Comparison of ENCODE assay signal across 8 cellular contexts in the genomic region with DNA sequence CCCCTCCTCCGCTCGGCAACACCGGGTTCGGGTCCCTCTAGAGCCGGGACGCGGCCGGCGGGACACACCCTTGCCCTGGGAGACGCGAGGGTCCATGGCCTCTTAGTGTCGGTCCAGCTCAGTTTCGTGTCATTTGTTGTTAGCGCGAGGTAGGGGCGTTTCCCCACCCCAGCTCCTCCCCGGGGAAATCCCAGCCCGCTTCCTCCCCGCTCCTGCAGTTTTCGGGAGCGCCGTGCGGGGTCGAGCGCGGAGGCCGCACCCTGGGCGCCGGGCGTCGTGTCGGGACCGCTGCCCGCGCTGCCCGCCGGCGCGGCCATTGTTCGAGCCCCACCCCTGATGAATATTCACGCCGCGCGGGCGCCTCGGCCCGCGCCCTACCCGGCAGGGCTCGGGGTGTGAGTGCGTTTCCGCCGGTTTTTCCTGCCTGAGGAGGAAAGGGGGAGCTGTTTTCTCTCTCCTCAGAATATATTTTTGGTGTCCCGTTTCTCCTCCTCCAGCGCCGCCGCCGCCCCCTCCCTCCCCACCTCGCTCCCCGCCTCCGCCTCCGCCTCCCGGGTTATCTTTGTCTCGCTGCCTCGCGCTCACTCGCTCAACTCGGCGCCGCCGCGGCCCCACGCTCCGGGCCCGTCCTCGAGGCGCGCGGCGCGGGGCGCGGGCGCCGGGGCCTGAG. TPM values are rescaled to one million over a fixed set of nuclear protein-coding genes. Genes with fewer than 3 reads are reported as not detected.
A peak's percentile ranks its signal among the peaks of the same experiment; 100 is the strongest.
DNase-seq lines count a peak whose midpoint lies in the region; ATAC-seq and TF ChIP-seq lines count a peak whose summit lies in the region.

A gene (plus strand): TSS at position 584 of the 670 bp plus-strand sequence. CDS start 374 bp downstream, outside the sequence.

- ATAC-seq in HG03095 (IDR thresholded peaks at IDR 0.05; ENCODE audit: unreplicated experiment) (peak; percentile 51), left lobe of liver (peak; percentile 84)

- DNase-seq in NCI-H748 (lab: John Stamatoyannopoulos, UW; ENCODE audit: unreplicated experiment) (peak; percentile 84), dermis microvascular lymphatic vessel endothelial cell (ENCODE audit: low read depth in 2 of 2) (peak; percentile 55 to 81), left lobe of liver (ENCODE audit: low spot score) (peak; percentile 90), cerebellar nuclear complex (lab: John Stamatoyannopoulos, UW) (no peak)
- peak; percentile 70 to 72 for DNase-seq in activated CD4-positive, alpha-beta T cell treated with anti-CD3 and anti-CD28 coated beads, Interleukin-2, amount 50 U/mL, for 48 hours
- peak; percentile 55 for DNase-seq in stimulated activated CD4-positive, alpha-beta T cell treated with anti-CD3 and anti-CD28 coated beads, Interleukin-1b, Interleukin-23, amount 100 ng/mL, for 48 hours

- TF ChIP-seq CTCF in GM12875 (IDR thresholded peaks at IDR 0.05; ENCODE audit: borderline replicate concordance, insufficient read depth, low read depth, low read length): no peak

- H3K4me3 ChIP-seq in GM12875 (ENCODE audit: low read depth, low read length): peak within 1 kb of the TSS; percentile 40

RNA-seq across cellular contexts. Expression of the gene that starts here (rescaled TPM):
- 120 and 126 TPM in 2 replicates for total RNA-seq in dermis microvascular lymphatic vessel endothelial cell
- total RNA-seq in left lobe of liver: 30.2 TPM

Comparison
In these comparisons a context has a peak if more than half of its experiments do, and no peak if none do; other contexts are left out.
1. DNase-seq: peak in NCI-H748 (single experiment), activated CD4-positive, alpha-beta T cell treated with anti-CD3 and anti-CD28 coated beads, Interleukin-2, amount 50 U/mL, for 48 hours (2 of 2), dermis microvascular lymphatic vessel endothelial cell (2 of 2), left lobe of liver (single experiment) and stimulated activated CD4-positive, alpha-beta T cell treated with anti-CD3 and anti-CD28 coated beads, Interleukin-1b, Interleukin-23, amount 100 ng/mL, for 48 hours (single experiment); none in cerebellar nuclear complex (0 of 2).